Comparison of ENCODE assay signal across 9 cellular contexts in genomic region chr3:134483195-134483890, GRCh38. TPM values are rescaled to one million over a fixed set of nuclear protein-coding genes. Genes with fewer than 3 reads are reported as not detected.
DNase-seq lines count a peak whose midpoint lies in the region; ATAC-seq and TF ChIP-seq lines count a peak whose summit lies in the region.
"Had no signal": no experiment of that assay in that cellular context is flagged by ENCODE, and none has a peak within 500 bp of the region (broad histone marks: within the 10 kb centered on the region; RNA-seq: fewer than 3 reads in every experiment).

No MANE protein-coding gene starts in this region.

- peaks cover 43% of the 10 kb centered on the region for H3K4me1 Mint-ChIP-seq in activated naive CD8-positive, alpha-beta T cell (ENCODE audit: low read depth)

- no peaks in the 10 kb centered on the region for H3K27me3 Mint-ChIP-seq in activated naive CD8-positive, alpha-beta T cell

- H3K4me3 Mint-ChIP-seq in activated naive CD8-positive, alpha-beta T cell: peak overlapping the region; percentile 94

- H3K36me3 Mint-ChIP-seq in activated naive CD8-positive, alpha-beta T cell: no peaks in the 10 kb centered on the region

- peak; percentile 79 for DNase-seq in A172 (ENCODE audit: low spot score)
- DNase-seq in HCEC 1CT: peak; percentile 91
- peak; percentile 91 for DNase-seq in kidney tubule cell (ENCODE audit: low spot score)
- no peak for DNase-seq in NCI-H526 (lab: John Stamatoyannopoulos, UW)
- no peak for DNase-seq in GM10266 (ENCODE audit: extremely low spot score)
- DNase-seq in retina: no peak
- DNase-seq: stimulated activated CD4-positive, alpha-beta T cell treated with anti-CD3 and anti-CD28 coated beads, Interleukin-15, amount 100 ng/mL, for 24 hours had no signal

- no peaks in the 10 kb centered on the region for H3K9me3 Mint-ChIP-seq in activated naive CD8-positive, alpha-beta T cell (ENCODE audit: low read depth)

- no peak for ATAC-seq in GM19035 (IDR thresholded peaks at IDR 0.05; ENCODE audit: unreplicated experiment)

- TF ChIP-seq CTCF in GM10266 (IDR thresholded peaks at IDR 0.05; ENCODE audit: control insufficient read depth, insufficient read depth, low read depth, missing control alignments): no peak

- peak overlapping the region; percentile 71 for H3K27ac Mint-ChIP-seq in activated naive CD8-positive, alpha-beta T cell

RNA-seq across cellular contexts. Expression of gene ANAPC13, which starts 2.4 kb away (rescaled TPM):
- 123 and 171 TPM in 2 replicates for total RNA-seq in A172 (2014; rRNA removed; shearing (Covaris generic))

RNA-seq across cellular contexts. Expression of gene CEP63, which starts 2.5 kb away (rescaled TPM):
- 26.2 and 27.8 TPM in 2 replicates for total RNA-seq in A172 (2014; rRNA removed; shearing (Covaris generic))

Comparison
In these comparisons a context has a peak if more than half of its experiments do, and no peak if none do; other contexts are left out.
1. DNase-seq: peak in A172 (single experiment), HCEC 1CT (single experiment) and kidney tubule cell (single experiment); none in NCI-H526 (0 of 2), GM10266 (single experiment) and retina (single experiment).